ENCODE assay signal across 7 cellular contexts in genomic region chr7:151008511-151009323, GRCh38. TPM values are rescaled to one million over a fixed set of nuclear protein-coding genes. Genes with fewer than 3 reads are reported as not detected.
A peak's percentile ranks its signal among the peaks of the same experiment; 100 is the strongest.
DNase-seq lines count a peak whose midpoint lies in the region; ATAC-seq and TF ChIP-seq lines count a peak whose summit lies in the region.
"Had no signal": no experiment of that assay in that cellular context is flagged by ENCODE, and none has a peak within 500 bp of the region (broad histone marks: within the 10 kb centered on the region; RNA-seq: fewer than 3 reads in every experiment).

No MANE protein-coding gene starts in this region.

- CTCF ChIA-PET in CD8-positive, alpha-beta T cell (lab: Charles Lee) = interaction anchor here (0.5 to 10.3 kb wide), 15 partner anchors 7 to 652 kb away, joined by 3 to 78 read pairs (median 4); no protein-coding TSS in a partner anchor
- CTCF ChIA-PET in activated CD4-positive, alpha-beta memory T cell treated with anti-CD3 and anti-CD28 coated beads, Interleukin-2, amount 10 ng/mL, durations not matched to agents 7 days and 5 days (lab: Charles Lee) = interaction anchor here (0.6 to 4.9 kb wide), 21 partner anchors 11 to 218 kb away, joined by 3 to 57 read pairs (median 4); partner anchors contain the start of genes ABCB8 and ABCF2

- H3K4me1 Mint-ChIP-seq in CD8-positive, alpha-beta T cell (ENCODE audit: low read depth) = peaks cover 61% of the 10 kb centered on the region
- H3K4me1 Mint-ChIP-seq in activated CD4-positive, alpha-beta memory T cell treated with anti-CD3 and anti-CD28 coated beads, Interleukin-2, amount 10 ng/mL, durations not matched to agents 7 days and 5 days = peaks cover 67% of the 10 kb centered on the region

- peak overlapping the region; percentile 82 for H3K4me3 Mint-ChIP-seq in CD8-positive, alpha-beta T cell
- H3K4me3 Mint-ChIP-seq in activated CD4-positive, alpha-beta memory T cell treated with anti-CD3 and anti-CD28 coated beads, Interleukin-2, amount 10 ng/mL, durations not matched to agents 7 days and 5 days = peak overlapping the region; percentile 76

- no peaks in the 10 kb centered on the region for H3K9me3 ChIP-seq in CD8-positive, alpha-beta T cell (ENCODE audit: low read length)
- H3K9me3 ChIP-seq in heart right ventricle = no peaks in the 10 kb centered on the region

- peak; percentile 56 to 89 (median 72) for DNase-seq in CD8-positive, alpha-beta T cell
- peak; percentile 79 for DNase-seq in activated CD4-positive, alpha-beta memory T cell treated with anti-CD3 and anti-CD28 coated beads, Interleukin-2, amount 10 ng/mL, durations not matched to agents 7 days and 5 days
- DNase-seq in heart right ventricle (peak; percentile 72 to 88), NCI-H345 treated with DMSO at 0.1 percent for 48 hours (lab: John Stamatoyannopoulos, UW; ENCODE audit: unreplicated experiment) (no peak)
- DNase-seq in stimulated activated CD8-positive, alpha-beta memory T cell treated with anti-CD3 and anti-CD28 coated beads, Interleukin-12 subunit alpha, Interleukin-12 subunit beta, amount 100 ng/mL, for 1 hour (ENCODE audit: low read depth) = peak; percentile 56

- WGBS in heart right ventricle, 2 donors = 38 to 42% methylated on average over 40 of the region's 40 CpGs

- POLR2A ChIA-PET in CD8-positive, alpha-beta T cell (lab: Charles Lee) = interaction anchor here (1.0 to 5.3 kb wide), 5 partner anchors 10 to 25 kb away, joined by 3 to 27 read pairs (median 3); partner anchors contain the start of gene ABCB8
- POLR2A ChIA-PET in activated CD4-positive, alpha-beta memory T cell treated with anti-CD3 and anti-CD28 coated beads, Interleukin-2, amount 10 ng/mL, durations not matched to agents 7 days and 5 days (lab: Charles Lee) = interaction anchor here (0.7 to 3.8 kb wide), 7 partner anchors 8 to 28 kb away, joined by 3 to 34 read pairs (median 8); partner anchors contain the start of gene ABCB8

- peak overlapping the region; percentile 31 for H3K4me3 ChIP-seq in CD8-positive, alpha-beta T cell (ENCODE audit: low read depth, low read length)
- H3K4me3 ChIP-seq in heart right ventricle = peak overlapping the region in 7 of 10 donors; percentile 10 to 42 (median 38)

- H3K27ac ChIP-seq in CD8-positive, alpha-beta T cell (ENCODE audit: low read depth, low read length) = peak overlapping the region; percentile 40
- peak overlapping the region in 8 of 10 donors; percentile 7 to 66 (median 47) for H3K27ac ChIP-seq in heart right ventricle

- H3K36me3 Mint-ChIP-seq in CD8-positive, alpha-beta T cell = no peaks in the 10 kb centered on the region
- H3K36me3 Mint-ChIP-seq in activated CD4-positive, alpha-beta memory T cell treated with anti-CD3 and anti-CD28 coated beads, Interleukin-2, amount 10 ng/mL, durations not matched to agents 7 days and 5 days (ENCODE audit: low read depth) = peaks cover 10% of the 10 kb centered on the region

- no peaks in the 10 kb centered on the region for H3K27me3 Mint-ChIP-seq in CD8-positive, alpha-beta T cell (ENCODE audit: low read depth)
- peaks cover 2% of the 10 kb centered on the region for H3K27me3 Mint-ChIP-seq in activated CD4-positive, alpha-beta memory T cell treated with anti-CD3 and anti-CD28 coated beads, Interleukin-2, amount 10 ng/mL, durations not matched to agents 7 days and 5 days

- no peaks in the 10 kb centered on the region for H3K9me3 Mint-ChIP-seq in CD8-positive, alpha-beta T cell
- no peaks in the 10 kb centered on the region for H3K9me3 Mint-ChIP-seq in activated CD4-positive, alpha-beta memory T cell treated with anti-CD3 and anti-CD28 coated beads, Interleukin-2, amount 10 ng/mL, durations not matched to agents 7 days and 5 days

- peak overlapping the region; percentile 90 for H3K27ac Mint-ChIP-seq in CD8-positive, alpha-beta T cell
- peak overlapping the region; percentile 92 for H3K27ac Mint-ChIP-seq in activated CD4-positive, alpha-beta memory T cell treated with anti-CD3 and anti-CD28 coated beads, Interleukin-2, amount 10 ng/mL, durations not matched to agents 7 days and 5 days

- peak; percentile 47 for ATAC-seq in CD8-positive, alpha-beta T cell
- peak; percentile 63 for ATAC-seq in HG03066 (IDR thresholded peaks at IDR 0.05; ENCODE audit: low read depth, unreplicated experiment)
- ATAC-seq in heart right ventricle = peak; percentile 51 to 79 (median 72)

- intact Hi-C loops in CD8-positive, alpha-beta T cell (cut with DNase I, micrococcal nuclease) = no loop called here
- intact Hi-C loops in heart right ventricle (cut with DNase I) = loop anchor here in 1 of 10 donors (10.0 kb wide), 1 partner anchor 574 kb away; no protein-coding TSS in a partner anchor

- TF ChIP-seq CTCF in CD8-positive, alpha-beta T cell (IDR thresholded peaks at IDR 0.05) = peak; percentile 68
- peak; percentile 60 to 89 (median 82) for TF ChIP-seq CTCF in heart right ventricle (IDR thresholded peaks at IDR 0.05)

- H3K27me3 ChIP-seq in CD8-positive, alpha-beta T cell (ENCODE audit: insufficient read depth, low read length) = no peaks in the 10 kb centered on the region
- peaks cover 0 to 13% (median 0%) of the 10 kb centered on the region in 7 donors for H3K27me3 ChIP-seq in heart right ventricle

- peaks cover 68% of the 10 kb centered on the region for H3K4me1 ChIP-seq in CD8-positive, alpha-beta T cell (ENCODE audit: insufficient read depth, low read length)
- H3K4me1 ChIP-seq in heart right ventricle = peaks cover 10 to 76% (median 56%) of the 10 kb centered on the region in 9 donors

- H3K36me3 ChIP-seq in CD8-positive, alpha-beta T cell (ENCODE audit: insufficient read depth, low read length) = no peaks in the 10 kb centered on the region
- peaks cover 0 to 40% (median 0%) of the 10 kb centered on the region in 9 donors for H3K36me3 ChIP-seq in heart right ventricle

RNA-seq across cellular contexts. Expression of gene ATG9B, which starts 15.6 kb away (rescaled TPM):
- total RNA-seq in CD8-positive, alpha-beta T cell = 10 to 100 TPM in 1 of 2 experiments, 1 to 10 TPM in 1; 9.2 to 12.7 TPM
- total RNA-seq in activated CD4-positive, alpha-beta memory T cell treated with anti-CD3 and anti-CD28 coated beads, Interleukin-2, amount 10 ng/mL, durations not matched to agents 7 days and 5 days = 1 to 10 TPM; 7.9 to 8.6 TPM
- under 1 TPM in 3 of 10 donors, not detected in 7; 0.09 to 0.39 (median 0.10) TPM for total RNA-seq in heart right ventricle
- polyA plus RNA-seq in heart right ventricle = under 1 TPM; 0.45 to 0.59 TPM

RNA-seq across cellular contexts. Expression of gene NOS3, which starts 17.9 kb away (rescaled TPM):
- total RNA-seq in CD8-positive, alpha-beta T cell = 1 to 10 TPM; 1.1 to 1.4 TPM
- 10 to 100 TPM; 27.7 to 30.2 TPM for total RNA-seq in activated CD4-positive, alpha-beta memory T cell treated with anti-CD3 and anti-CD28 coated beads, Interleukin-2, amount 10 ng/mL, durations not matched to agents 7 days and 5 days
- 10 to 100 TPM in 9 of 10 donors, 1 to 10 TPM in 1; 10.0 to 53.3 (median 13.3) TPM for total RNA-seq in heart right ventricle
- polyA plus RNA-seq in heart right ventricle = 10 to 100 TPM; 11.1 to 25.5 TPM
- total RNA-seq: SK-MEL-5 had no signal

RNA-seq across cellular contexts. Expression of gene ABCB8, which starts 19.5 kb away (rescaled TPM):
- 10 to 100 TPM; 43.6 to 49.3 TPM for total RNA-seq in CD8-positive, alpha-beta T cell
- 10 to 100 TPM; 51.2 to 53.3 TPM for total RNA-seq in activated CD4-positive, alpha-beta memory T cell treated with anti-CD3 and anti-CD28 coated beads, Interleukin-2, amount 10 ng/mL, durations not matched to agents 7 days and 5 days
- 10 to 100 TPM; 20.9 to 32.4 (median 24.6) TPM for total RNA-seq in heart right ventricle
- polyA plus RNA-seq in heart right ventricle = 10 to 100 TPM; 16.7 to 42.2 TPM

RNA-seq across cellular contexts. Expression of gene KCNH2, which starts 30.6 kb away (rescaled TPM):
- under 1 TPM; 0.90 to 0.97 TPM for total RNA-seq in CD8-positive, alpha-beta T cell
- under 1 TPM; 0.15 to 0.38 TPM for total RNA-seq in activated CD4-positive, alpha-beta memory T cell treated with anti-CD3 and anti-CD28 coated beads, Interleukin-2, amount 10 ng/mL, durations not matched to agents 7 days and 5 days
- total RNA-seq in heart right ventricle = 100 to 1,000 TPM in 1 of 10 donors, 10 to 100 TPM in 9; 63.2 to 126 (median 78.4) TPM
- 10 to 100 TPM; 50.2 to 99.9 TPM for polyA plus RNA-seq in heart right ventricle

RNA-seq across cellular contexts. Expression of gene ASIC3, which starts 39.6 kb away (rescaled TPM):
- 1 to 10 TPM; 6.7 to 8.6 TPM for total RNA-seq in CD8-positive, alpha-beta T cell
- 1 to 10 TPM; 5.5 to 6.2 TPM for total RNA-seq in activated CD4-positive, alpha-beta memory T cell treated with anti-CD3 and anti-CD28 coated beads, Interleukin-2, amount 10 ng/mL, durations not matched to agents 7 days and 5 days
- 10 to 100 TPM in 1 of 10 donors, 1 to 10 TPM in 9; 3.2 to 12.5 (median 5.6) TPM for total RNA-seq in heart right ventricle
- 10 to 100 TPM in 1 of 2 donors, 1 to 10 TPM in 1; 3.7 to 38.8 TPM for polyA plus RNA-seq in heart right ventricle

Comparison
In these comparisons a context has a peak if more than half of its experiments do, and no peak if none do; other contexts are left out.
1. RNA of gene ATG9B, which starts 15.6 kb away (total RNA-seq): 9.2 to 12.7 TPM in CD8-positive, alpha-beta T cell and 7.9 to 8.6 TPM in activated CD4-positive, alpha-beta memory T cell treated with anti-CD3 and anti-CD28 coated beads, Interleukin-2, amount 10 ng/mL, durations not matched to agents 7 days and 5 days; 0.09 to 0.39 TPM in heart right ventricle; every median in the first group is over 4 times any median in the second.
2. RNA of gene NOS3, which starts 17.9 kb away (total RNA-seq): 27.7 to 30.2 TPM in activated CD4-positive, alpha-beta memory T cell treated with anti-CD3 and anti-CD28 coated beads, Interleukin-2, amount 10 ng/mL, durations not matched to agents 7 days and 5 days and 10.0 to 53.3 TPM in heart right ventricle; 1.1 to 1.4 TPM in CD8-positive, alpha-beta T cell; every median in the first group is over 4 times any median in the second.
3. Peak in every context shown above with its lines, with median percentiles within 50 percentile points of each other: ATAC-seq.